In the genomic region with DNA sequence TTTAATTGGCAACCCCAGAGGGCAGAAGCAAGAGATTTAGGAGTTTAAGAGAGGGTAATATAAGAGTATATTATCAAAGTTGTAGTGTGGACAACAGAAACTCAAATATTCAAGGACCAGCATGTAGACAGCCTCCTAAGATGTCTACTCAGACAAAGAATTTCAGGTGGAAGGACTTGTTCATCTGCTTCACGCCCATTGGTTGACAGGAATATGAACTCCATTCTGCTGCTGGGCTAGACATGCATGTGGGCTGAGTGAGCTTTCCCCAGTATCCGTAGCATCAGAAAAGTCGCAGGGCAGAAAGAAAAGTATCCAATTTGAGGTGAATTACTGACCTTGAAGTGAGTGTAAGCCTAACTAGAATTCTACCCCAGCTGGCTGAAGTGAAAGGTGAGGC, we compare ENCODE assay signal across 27 cellular contexts. TPM values are rescaled to one million over a fixed set of nuclear protein-coding genes. Genes with fewer than 3 reads are reported as not detected.
"Had no signal": no experiment of that assay in that cellular context is flagged by ENCODE, and none has a peak within 500 bp of the region (broad histone marks: within the 10 kb centered on the region; RNA-seq: fewer than 3 reads in every experiment).

No MANE protein-coding gene starts in this region.

- H3K36me3 Mint-ChIP-seq: memory B cell, mesothelial cell of epicardium, neural progenitor cell had no signal

- H3K27ac Mint-ChIP-seq: endodermal cell; immature natural killer cell; memory B cell; mesothelial cell of epicardium; stimulated activated naive CD8-positive, alpha-beta T cell treated with anti-CD3 and anti-CD28 coated beads, Interleukin-15, amount 100 ng/mL, for 72 hours had no signal

- DNase-seq: caudate nucleus; cerebellar nuclear complex; effector CD8-positive, alpha-beta T cell; endodermal cell; erythroblast; hypothalamus; immature natural killer cell; islet precursor cell; kidney glomerular epithelial cell; left ventricle myocardium superior; mucosa of descending colon; naive B cell; psoas muscle; right cardiac atrium; stimulated activated CD4-positive, alpha-beta T cell treated with anti-CD3 and anti-CD28 coated beads, Interleukin-15, amount 100 ng/mL, for 24 hours; stimulated activated CD4-positive, alpha-beta T cell treated with anti-CD3 and anti-CD28 coated beads, Interleukin-2, amount 100 ng/mL, for 48 hours; stimulated activated naive CD4-positive, alpha-beta T cell; stimulated activated naive CD8-positive, alpha-beta T cell treated with anti-CD3 and anti-CD28 coated beads, Interleukin-15, amount 100 ng/mL, for 72 hours; thyroid gland; upper lobe of right lung; uterus had no signal

- H3K4me3 ChIP-seq: lung, mucosa of descending colon, neural progenitor cell, psoas muscle, skin epidermis, thyroid gland, upper lobe of right lung, uterus had no signal

- H3K4me1 ChIP-seq: neural progenitor cell, upper lobe of right lung, uterus had no signal

- H3K27me3 ChIP-seq: neural progenitor cell, thyroid gland, upper lobe of right lung, uterus had no signal

- H3K4me1 Mint-ChIP-seq: endodermal cell; immature natural killer cell; stimulated activated naive CD8-positive, alpha-beta T cell treated with anti-CD3 and anti-CD28 coated beads, Interleukin-15, amount 100 ng/mL, for 72 hours had no signal

- H3K36me3 ChIP-seq: neural progenitor cell, thyroid gland, upper lobe of right lung, uterus had no signal

- H3K4me3 Mint-ChIP-seq: endodermal cell; immature natural killer cell; memory B cell; mesothelial cell of epicardium; naive B cell; nephron; neural progenitor cell; stimulated activated naive CD8-positive, alpha-beta T cell treated with anti-CD3 and anti-CD28 coated beads, Interleukin-15, amount 100 ng/mL, for 72 hours had no signal

- H3K27ac ChIP-seq: neural progenitor cell, psoas muscle, thyroid gland, upper lobe of right lung, uterus had no signal

- H3K4me2 ChIP-seq: neural progenitor cell had no signal

- H3K27me3 Mint-ChIP-seq: memory B cell; stimulated activated naive CD8-positive, alpha-beta T cell treated with anti-CD3 and anti-CD28 coated beads, Interleukin-15, amount 100 ng/mL, for 72 hours had no signal

- H2AFZ ChIP-seq: neural progenitor cell had no signal

- H3K9me3 ChIP-seq: mucosa of descending colon, psoas muscle, thyroid gland, upper lobe of right lung, uterus had no signal

- ATAC-seq: left ventricle myocardium superior; mucosa of descending colon; psoas muscle; right cardiac atrium; stimulated activated naive CD8-positive, alpha-beta T cell treated with anti-CD3 and anti-CD28 coated beads, Interleukin-15, amount 100 ng/mL, for 72 hours; upper lobe of right lung had no signal

- H3K9me3 Mint-ChIP-seq: endodermal cell; immature natural killer cell; memory B cell; mesothelial cell of epicardium; nephron; neural progenitor cell; stimulated activated naive CD8-positive, alpha-beta T cell treated with anti-CD3 and anti-CD28 coated beads, Interleukin-15, amount 100 ng/mL, for 72 hours had no signal

- H3K9ac ChIP-seq: neural progenitor cell had no signal

RNA-seq across cellular contexts. Expression of gene PDCD1LG2, which starts 41.0 kb away (rescaled TPM):
- total RNA-seq: endodermal cell, mesothelial cell of epicardium had no signal
